8 cellular contexts compared by ENCODE assay signal in the genomic region with DNA sequence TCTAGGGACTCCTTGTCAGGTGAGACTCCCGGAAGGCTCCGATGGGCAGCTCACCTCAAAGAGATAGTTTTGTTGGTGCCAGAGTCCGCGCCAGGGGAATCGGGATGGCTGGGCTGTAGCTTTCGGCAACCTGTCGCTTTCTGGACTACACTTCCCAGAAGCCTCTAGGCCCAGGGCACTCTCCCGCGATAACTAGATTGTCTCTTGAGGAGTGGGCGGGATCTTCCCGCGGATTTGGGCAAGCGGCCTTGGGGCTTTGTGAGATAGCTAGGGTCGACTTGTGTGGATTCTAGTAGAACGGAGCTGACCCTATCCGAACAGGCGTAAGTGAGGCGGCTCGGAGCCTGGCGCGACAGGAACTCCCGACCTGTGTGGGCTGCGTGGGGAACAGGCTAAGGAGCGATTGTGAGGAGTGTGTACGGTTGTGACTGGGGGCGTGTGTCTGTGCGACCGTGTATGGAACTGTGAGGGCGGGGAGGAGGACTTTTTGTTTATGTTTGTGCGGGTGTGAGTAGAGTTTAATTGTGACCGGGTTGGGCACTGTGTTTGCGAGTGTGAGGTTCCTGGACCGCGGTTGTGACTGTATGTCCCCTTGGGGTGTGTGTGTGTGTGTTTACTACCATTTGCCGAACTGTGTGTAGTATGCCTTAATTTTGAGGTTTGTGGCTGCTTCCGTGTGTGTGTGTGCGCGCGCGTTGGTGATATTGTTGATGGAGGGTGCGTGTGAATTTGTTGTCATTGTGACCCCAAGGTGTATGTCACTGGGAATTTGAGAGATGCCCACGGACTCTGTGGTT. TPM values are rescaled to one million over a fixed set of nuclear protein-coding genes. Genes with fewer than 3 reads are reported as not detected.
DNase-seq lines count a peak whose midpoint lies in the region; ATAC-seq, FAIRE-seq and TF ChIP-seq lines count a peak whose summit lies in the region.

TSS of gene ZNF345 (plus strand) at position 231 of the 797 bp plus-strand sequence. CDS start 25,955 bp downstream, outside the sequence.

- TF ChIP-seq CTCF in 22Rv1 (IDR thresholded peaks at IDR 0.05) (no peak), WERI-Rb-1 (IDR thresholded peaks at IDR 0.05; ENCODE audit: low read depth, low read length) (no peak), bronchial epithelial cell (IDR thresholded peaks at IDR 0.05; ENCODE audit: insufficient read depth, low read length, severe bottlenecking) (no peak)

- H3K4me1 ChIP-seq in skeletal muscle tissue (ENCODE audit: control insufficient read depth in 3 of 3, insufficient read depth in 3 of 3, low read length in 3 of 3), result peaks cover 11 to 20% (median 19%) of the 10 kb centered on the region in 3 donors

- peak within 1 kb of the TSS; percentile 87 to 97 (median 97) for H3K9ac ChIP-seq in skeletal muscle tissue (ENCODE audit: low read depth in 1 of 3, low read length in 3 of 3)

- H3K4me3 ChIP-seq in WERI-Rb-1 (ENCODE audit: low read depth, low read length), result peak within 1 kb of the TSS; percentile 83
- peak within 1 kb of the TSS; percentile 83 for H3K4me3 ChIP-seq in bronchial epithelial cell (ENCODE audit: low read depth, low read length)
- peak within 1 kb of the TSS; percentile 97 to 100 (median 97) for H3K4me3 ChIP-seq in skeletal muscle tissue (ENCODE audit: low read length in 3 of 3)

- H3K27me3 ChIP-seq in WERI-Rb-1 (ENCODE audit: insufficient read depth, low read depth, severe bottlenecking) (no peaks in the 10 kb centered on the region), bronchial epithelial cell (ENCODE audit: control insufficient read depth, insufficient read depth, low read length) (no peaks in the 10 kb centered on the region), skeletal muscle tissue (ENCODE audit: control insufficient read depth in 3 of 3, insufficient read depth in 3 of 3, low read length in 3 of 3) (no peaks in the 10 kb centered on the region)

- H3K9me3 ChIP-seq in WERI-Rb-1 (ENCODE audit: severe bottlenecking) (no peaks in the 10 kb centered on the region), skeletal muscle tissue (ENCODE audit: control insufficient read depth in 3 of 3, low read length in 3 of 3) (peaks cover 2 to 5% (median 3%) of the 10 kb centered on the region in 3 donors)

- peak; percentile 56 for ATAC-seq in GM18858 (IDR thresholded peaks at IDR 0.05; ENCODE audit: unreplicated experiment)
- peak; percentile 80 for ATAC-seq in HG03066 (IDR thresholded peaks at IDR 0.05; ENCODE audit: low read depth, unreplicated experiment)

- peak; percentile 95 for DNase-seq in NCI-H2171 (lab: John Stamatoyannopoulos, UW)
- DNase-seq in WERI-Rb-1, result peak; percentile 92
- peak; percentile 89 for DNase-seq in bronchial epithelial cell (ENCODE audit: low read depth)
- peak; percentile 88 for DNase-seq in iPS-NIHi11 (ENCODE audit: low spot score)

- FAIRE-seq in bronchial epithelial cell (lab: Jason Lieb, UNC), result peak; percentile 83

- H3K36me3 ChIP-seq in WERI-Rb-1 (peaks cover 13% of the 10 kb centered on the region), bronchial epithelial cell (ENCODE audit: control insufficient read depth, insufficient read depth, low read length) (peaks cover 3% of the 10 kb centered on the region), skeletal muscle tissue (ENCODE audit: control insufficient read depth in 3 of 3, insufficient read depth in 3 of 3, low read length in 3 of 3) (peaks cover 7 to 18% (median 14%) of the 10 kb centered on the region in 3 donors)

- H3K27ac ChIP-seq in 22Rv1 (peak within 1 kb of the TSS; percentile 71), WERI-Rb-1 (peak within 1 kb of the TSS; percentile 79), skeletal muscle tissue (ENCODE audit: low read depth, low read length) (peak within 1 kb of the TSS; percentile 69)

RNA-seq across cellular contexts. Expression of gene ZNF345, which starts in this region (rescaled TPM):
- 1.6 and 2.4 TPM in 2 replicates for total RNA-seq in bronchial epithelial cell
- total RNA-seq in skeletal muscle tissue, result 3.7 TPM

Comparison
In these comparisons a context has a peak if more than half of its experiments do, and no peak if none do; other contexts are left out.
1. Peak in every context shown above with its lines: DNase-seq, ATAC-seq, H3K4me3 ChIP-seq and H3K27ac ChIP-seq.